Comparison of ENCODE assay signal across 18 cellular contexts in genomic region chr16:81709369-81709900, GRCh38.
"Had no signal": no experiment of that assay in that cellular context is flagged by ENCODE, and none has a peak within 500 bp of the region (broad histone marks: within the 10 kb centered on the region; RNA-seq: fewer than 3 reads in every experiment).

No MANE protein-coding gene starts in this region.

- ATAC-seq: activated CD4-positive, alpha-beta T cell treated with anti-CD3 and anti-CD28 coated beads for 36 hours; stimulated activated naive CD8-positive, alpha-beta T cell treated with anti-CD3 and anti-CD28 coated beads, Interleukin-15, amount 100 ng/mL, for 72 hours; WTC11 had no signal

- H3K4me3 ChIP-seq: breast epithelium, hepatocyte had no signal

- H2AFZ ChIP-seq: hepatocyte had no signal

- H3K4me2 ChIP-seq: hepatocyte had no signal

- H3K4me3 Mint-ChIP-seq: activated CD4-positive, alpha-beta T cell treated with anti-CD3 and anti-CD28 coated beads for 36 hours; activated naive CD4-positive, alpha-beta T cell treated with anti-CD3 and anti-CD28 coated beads, Interleukin-2, amount 50 U/mL, for 24 hours; dendritic cell treated with granulocyte-macrophage colony-stimulating factor and Interleukin-4, amounts not matched to agents 40 ng/mL and 50 ng/mL, for 4 days; nephron; stimulated activated naive CD8-positive, alpha-beta T cell treated with anti-CD3 and anti-CD28 coated beads, Interleukin-15, amount 100 ng/mL, for 72 hours; type B pancreatic cell; WTC11 had no signal

- H3K27me3 ChIP-seq: breast epithelium, hepatocyte had no signal

- FAIRE-seq: astrocyte, islet of Langerhans had no signal

- H3K27me3 Mint-ChIP-seq: activated CD4-positive, alpha-beta T cell treated with anti-CD3 and anti-CD28 coated beads for 36 hours; activated naive CD4-positive, alpha-beta T cell treated with anti-CD3 and anti-CD28 coated beads, Interleukin-2, amount 50 U/mL, for 24 hours; dendritic cell treated with granulocyte-macrophage colony-stimulating factor and Interleukin-4, amounts not matched to agents 40 ng/mL and 50 ng/mL, for 4 days; stimulated activated naive CD8-positive, alpha-beta T cell treated with anti-CD3 and anti-CD28 coated beads, Interleukin-15, amount 100 ng/mL, for 72 hours; type B pancreatic cell had no signal

- H3K79me2 ChIP-seq: hepatocyte had no signal

- H3K27ac ChIP-seq: breast epithelium, hepatocyte had no signal

- H3K27ac Mint-ChIP-seq: activated CD4-positive, alpha-beta T cell treated with anti-CD3 and anti-CD28 coated beads for 36 hours; dendritic cell treated with granulocyte-macrophage colony-stimulating factor and Interleukin-4, amounts not matched to agents 40 ng/mL and 50 ng/mL, for 4 days; nephron; stimulated activated naive CD8-positive, alpha-beta T cell treated with anti-CD3 and anti-CD28 coated beads, Interleukin-15, amount 100 ng/mL, for 72 hours had no signal

- H3K4me1 ChIP-seq: breast epithelium had no signal

- DNase-seq: activated CD4-positive, alpha-beta T cell treated with anti-CD3 and anti-CD28 coated beads for 36 hours; activated CD4-positive, alpha-beta T cell treated with anti-CD3 and anti-CD28 coated beads, Interleukin-2, amount 50 U/mL, for 48 hours; activated gamma-delta T cell; effector CD8-positive, alpha-beta T cell; foreskin fibroblast; midbrain; occipital lobe; stimulated activated CD4-positive, alpha-beta T cell treated with anti-CD3 and anti-CD28 coated beads, Interleukin-2, amount 100 ng/mL, for 48 hours; stimulated activated naive CD8-positive, alpha-beta T cell treated with anti-CD3 and anti-CD28 coated beads, Interleukin-15, amount 100 ng/mL, for 72 hours had no signal

- H3K36me3 ChIP-seq: breast epithelium had no signal

- H3K9me3 ChIP-seq: breast epithelium had no signal
